In genomic region chr19:12952488-12953455, GRCh38 we compare ENCODE assay signal across 9 cellular contexts. TPM values are rescaled to one million over a fixed set of nuclear protein-coding genes. Genes with fewer than 3 reads are reported as not detected.
DNase-seq lines count a peak whose midpoint lies in the region; ATAC-seq lines count a peak whose summit lies in the region.
"Had no signal": no experiment of that assay in that cellular context is flagged by ENCODE, and none has a peak within 500 bp of the region (broad histone marks: within the 10 kb centered on the region; RNA-seq: fewer than 3 reads in every experiment).

No MANE protein-coding gene starts in this region.

- peak overlapping the region in 4 of 7 donors; percentile 35 to 91 (median 56) for H3K27ac Mint-ChIP-seq in CD4-positive, alpha-beta memory T cell

- H3K27me3 Mint-ChIP-seq in CD4-positive, alpha-beta memory T cell = no peaks in the 10 kb centered on the region

- H3K4me3 ChIP-seq in CD4-positive, alpha-beta memory T cell (ENCODE audit: low read length in 2 of 2) = no peak overlapping the region

- H3K4me1 Mint-ChIP-seq in CD4-positive, alpha-beta memory T cell = peaks cover 14 to 30% (median 21%) of the 10 kb centered on the region in 4 donors

- no peaks in the 10 kb centered on the region for H3K27me3 ChIP-seq in CD4-positive, alpha-beta memory T cell (ENCODE audit: insufficient read depth, low read length)

- H3K4me1 ChIP-seq in CD4-positive, alpha-beta memory T cell (ENCODE audit: insufficient read depth, low read length) = peaks cover 26% of the 10 kb centered on the region

- ATAC-seq in HG03196 (IDR thresholded peaks at IDR 0.05; ENCODE audit: unreplicated experiment) = no peak

- peaks cover 36% of the 10 kb centered on the region for H3K36me3 ChIP-seq in CD4-positive, alpha-beta memory T cell (ENCODE audit: insufficient read depth, low read length)

- no peaks in the 10 kb centered on the region for H3K9me3 ChIP-seq in CD4-positive, alpha-beta memory T cell (ENCODE audit: control insufficient read depth in 1 of 2, low read length in 2 of 2)

- CTCF ChIA-PET in CD4-positive, alpha-beta memory T cell (lab: Charles Lee; ENCODE audit: partially characterized antibody) = interaction anchor here (0.5 to 4.3 kb wide), 6 partner anchors 9 to 68 kb away, joined by 3 to 35 read pairs (median 4); no protein-coding TSS in a partner anchor

- H3K4me3 Mint-ChIP-seq in CD4-positive, alpha-beta memory T cell = peak overlapping the region in 1 of 8 donors; percentile 15

- intact Hi-C loops in CD4-positive, alpha-beta memory T cell (cut with micrococcal nuclease) = no loop called here

- H3K9me3 Mint-ChIP-seq in CD4-positive, alpha-beta memory T cell = no peaks in the 10 kb centered on the region

- no peak overlapping the region for H3K27ac ChIP-seq in CD4-positive, alpha-beta memory T cell (ENCODE audit: low read depth, low read length)
- H3K27ac ChIP-seq in caudate nucleus (ENCODE audit: low read depth, low read length) = peak overlapping the region; percentile 81

- POLR2A ChIA-PET in CD4-positive, alpha-beta memory T cell (lab: Charles Lee; ENCODE audit: partially characterized antibody) = interaction anchor here (0.5 to 1.5 kb wide), 5 partner anchors 15 to 168 kb away, joined by 3 to 4 read pairs (median 3); partner anchors contain the start of gene GCDH

- peak in 1 of 5 donors; percentile 9 for DNase-seq in CD4-positive, alpha-beta memory T cell
- DNase-seq in NCI-H1694 treated with DMSO at 0.1 percent for 48 hours (lab: John Stamatoyannopoulos, UW) (peak; percentile 74), caudate nucleus (lab: John Stamatoyannopoulos, UW) (peak in 53 of 61 donors; percentile 13 to 88 (median 49)), middle frontal gyrus (ENCODE audit: extremely low spot score, low spot score) (peak; percentile 15), COLO668 (lab: John Stamatoyannopoulos, UW; ENCODE audit: unreplicated experiment) (no peak), cortex of kidney (lab: John Stamatoyannopoulos, UW) (no peak), HuH-7.5 (ENCODE audit: low spot score) (no peak)
- DNase-seq: stimulated activated CD4-positive, alpha-beta T cell treated with anti-CD3 and anti-CD28 coated beads, Interleukin-4, amount 100 ng/mL, for 24 hours had no signal

- H3K36me3 Mint-ChIP-seq in CD4-positive, alpha-beta memory T cell = peaks cover 25 to 62% of the 10 kb centered on the region in 2 donors

RNA-seq across cellular contexts. Expression of gene GADD45GIP1, which starts 4.3 kb away (rescaled TPM):
- total RNA-seq in CD4-positive, alpha-beta memory T cell = 10 to 100 TPM; 14.7 to 17.9 TPM
- polyA plus RNA-seq in CD4-positive, alpha-beta memory T cell = 10 to 100 TPM; 61.0 to 65.1 TPM

RNA-seq across cellular contexts. Expression of gene RAD23A, which starts 7.1 kb away (rescaled TPM):
- total RNA-seq in CD4-positive, alpha-beta memory T cell = 10 to 100 TPM; 88.6 to 98.4 TPM
- 100 to 1,000 TPM in 1 of 2 donors, 10 to 100 TPM in 1; 77.0 to 105 TPM for polyA plus RNA-seq in CD4-positive, alpha-beta memory T cell

RNA-seq across cellular contexts. Expression of gene CALR, which starts 14.4 kb away (rescaled TPM):
- total RNA-seq in CD4-positive, alpha-beta memory T cell = 100 to 1,000 TPM; 484 to 499 TPM
- polyA plus RNA-seq in CD4-positive, alpha-beta memory T cell = 100 to 1,000 TPM in 1 of 2 donors, 10 to 100 TPM in 1; 87.5 to 151 TPM

RNA-seq across cellular contexts. Expression of gene DAND5, which starts 16.6 kb away (rescaled TPM):
- not detected for total RNA-seq in CD4-positive, alpha-beta memory T cell
- polyA plus RNA-seq in CD4-positive, alpha-beta memory T cell = not detected

RNA-seq across cellular contexts. Expression of gene FARSA, which starts 19.3 kb away (rescaled TPM):
- 10 to 100 TPM; 53.8 to 59.1 TPM for total RNA-seq in CD4-positive, alpha-beta memory T cell
- 10 to 100 TPM; 63.2 to 68.1 TPM for polyA plus RNA-seq in CD4-positive, alpha-beta memory T cell

Comparison
In these comparisons a context has a peak if more than half of its experiments do, and no peak if none do; other contexts are left out.
1. DNase-seq: peak in NCI-H1694 treated with DMSO at 0.1 percent for 48 hours (single experiment), caudate nucleus (53 of 61) and middle frontal gyrus (single experiment); none in COLO668 (single experiment), cortex of kidney (single experiment) and HuH-7.5 (single experiment).